21 cellular contexts compared by ENCODE assay signal in genomic region chr10:122301811-122302115, GRCh38. TPM values are rescaled to one million over a fixed set of nuclear protein-coding genes. Genes with fewer than 3 reads are reported as not detected.
"Had no signal": no experiment of that assay in that cellular context is flagged by ENCODE, and none has a peak within 500 bp of the region (broad histone marks: within the 10 kb centered on the region; RNA-seq: fewer than 3 reads in every experiment).

No MANE protein-coding gene starts in this region.

- H3K9me3 ChIP-seq: adrenal gland, body of pancreas, left lung, pancreas, upper lobe of left lung had no signal

- H3K36me3 ChIP-seq: adrenal gland, heart right ventricle, left lung, pancreas, spleen, upper lobe of left lung had no signal

- ATAC-seq: body of pancreas, WTC11 had no signal

- DNase-seq: activated CD4-positive, alpha-beta T cell treated with anti-CD3 and anti-CD28 coated beads, Interleukin-2, amount 10 ng/mL, durations not matched to agents 24 days and 14 days; activated CD8-positive, alpha-beta memory T cell treated with anti-CD3 and anti-CD28 coated beads for 24 hours; activated naive CD4-positive, alpha-beta T cell treated with anti-CD3 and anti-CD28 coated beads, Interleukin-2, amount 50 U/mL, for 16 hours; activated T-cell treated with anti-CD3 and anti-CD28 coated beads for 4 hours; body of pancreas; cerebellar nuclear complex; heart right ventricle; left lung; spleen; stimulated activated CD4-positive, alpha-beta T cell treated with anti-CD3 and anti-CD28 coated beads, Interleukin-1b, Interleukin-23, amount 100 ng/mL, for 48 hours; stimulated activated naive B cell treated with anti-CD40 and anti-IgM and Interleukin-4, amounts not matched to agents 10 μg/mL and 1 μg/mL and 100 μg/mL, for 72 hours; upper lobe of left lung had no signal

- H3K4me3 ChIP-seq: adrenal gland, body of pancreas, heart right ventricle, left lung, pancreas, spleen, upper lobe of left lung had no signal

- H3K4me1 ChIP-seq: upper lobe of left lung had no signal

- H3K27ac ChIP-seq: body of pancreas, left lung, pancreas, spleen, upper lobe of left lung had no signal

- H3K27me3 Mint-ChIP-seq: activated CD4-positive, alpha-beta T cell treated with anti-CD3 and anti-CD28 coated beads, Interleukin-2, amount 10 ng/mL, durations not matched to agents 24 days and 14 days had no signal

- H3K4me3 Mint-ChIP-seq: activated CD4-positive, alpha-beta T cell treated with anti-CD3 and anti-CD28 coated beads, Interleukin-2, amount 10 ng/mL, durations not matched to agents 24 days and 14 days; stimulated activated naive B cell treated with anti-CD40 and anti-IgM and Interleukin-4, amounts not matched to agents 10 μg/mL and 1 μg/mL and 100 μg/mL, for 72 hours; T-helper 1 cell treated with Interleukin-12 subunit alpha and Interleukin-12 subunit beta and Interleukin-4 antibody, amounts not matched to agents 30 μg/mL and 1 μg/mL, for 36 hours; WTC11 had no signal

- H3K27ac Mint-ChIP-seq: activated CD4-positive, alpha-beta T cell treated with anti-CD3 and anti-CD28 coated beads, Interleukin-2, amount 10 ng/mL, durations not matched to agents 24 days and 14 days; activated T-helper 2 cell treated with anti-CD3 and anti-CD28 coated beads, Interferon-gamma antibody, Interleukin-2, Interleukin-4, amounts not matched to agents 10 μg/mL and 5 μg/mL and 100 μg/mL, durations not matched to agents 14 hours and 24 hours and 36 hours; stimulated activated naive B cell treated with anti-CD40 and anti-IgM and Interleukin-4, amounts not matched to agents 10 μg/mL and 1 μg/mL and 100 μg/mL, for 72 hours; T-helper 1 cell treated with Interleukin-12 subunit alpha and Interleukin-12 subunit beta and Interleukin-4 antibody, amounts not matched to agents 30 μg/mL and 1 μg/mL, for 36 hours; WTC11 had no signal

- H3K4me1 Mint-ChIP-seq: activated CD4-positive, alpha-beta T cell treated with anti-CD3 and anti-CD28 coated beads, Interleukin-2, amount 10 ng/mL, durations not matched to agents 24 days and 14 days had no signal

- H3K27me3 ChIP-seq: body of pancreas, heart right ventricle, left lung, pancreas, upper lobe of left lung had no signal

RNA-seq across cellular contexts. Expression of gene BTBD16, which starts 30.7 kb away (rescaled TPM):
- total RNA-seq: activated CD4-positive, alpha-beta T cell treated with anti-CD3 and anti-CD28 coated beads, Interleukin-2, amount 10 ng/mL, durations not matched to agents 24 days and 14 days; activated T-helper 2 cell treated with anti-CD3 and anti-CD28 coated beads, Interferon-gamma antibody, Interleukin-2, Interleukin-4, amounts not matched to agents 10 μg/mL and 5 μg/mL and 100 μg/mL, durations not matched to agents 14 hours and 24 hours and 36 hours; body of pancreas; fibroblast of lung; frontal cortex; mesenteric fat pad; spleen; WTC11 had no signal
- polyA plus RNA-seq: fibroblast of lung, neural cell had no signal
